In genomic region chr22:42283288-42284229, GRCh38 we compare ENCODE assay signal across 8 cellular contexts. TPM values are rescaled to one million over a fixed set of nuclear protein-coding genes. Genes with fewer than 3 reads are reported as not detected.
DNase-seq lines count a peak whose midpoint lies in the region; ATAC-seq and TF ChIP-seq lines count a peak whose summit lies in the region.

No MANE protein-coding gene starts in this region.

- TF ChIP-seq CTCF in esophagus muscularis mucosa (IDR thresholded peaks at IDR 0.05) (no peak), neutrophil (IDR thresholded peaks at IDR 0.05) (no peak)

- TF ChIP-seq POLR2A in esophagus muscularis mucosa (IDR thresholded peaks at IDR 0.05; ENCODE audit: low read depth), result no peak

- no peak for TF ChIP-seq EP300 in esophagus muscularis mucosa (IDR thresholded peaks at IDR 0.05)

- H3K36me3 ChIP-seq in esophagus muscularis mucosa (no peaks in the 10 kb centered on the region), neutrophil (no peaks in the 10 kb centered on the region)

- POLR2A ChIA-PET in activated CD4-positive, alpha-beta memory T cell treated with anti-CD3 and anti-CD28 coated beads for 36 hours (lab: Charles Lee), result no interaction called here

- CTCF ChIA-PET in activated CD4-positive, alpha-beta memory T cell treated with anti-CD3 and anti-CD28 coated beads for 36 hours (lab: Charles Lee), result no interaction called here

- no peak for ATAC-seq in HG02588 (IDR thresholded peaks at IDR 0.05; ENCODE audit: unreplicated experiment)

- peaks cover 3% of the 10 kb centered on the region for H3K27me3 Mint-ChIP-seq in activated CD4-positive, alpha-beta memory T cell treated with anti-CD3 and anti-CD28 coated beads for 36 hours

- peaks cover 27% of the 10 kb centered on the region for H3K4me1 Mint-ChIP-seq in activated CD4-positive, alpha-beta memory T cell treated with anti-CD3 and anti-CD28 coated beads for 36 hours (ENCODE audit: low read depth)

- peak overlapping the region; percentile 49 to 53 (median 50) for H3K4me3 ChIP-seq in esophagus muscularis mucosa
- H3K4me3 ChIP-seq in neutrophil (ENCODE audit: low read depth in 1 of 2, low read length in 1 of 2), result peak overlapping the region in 1 of 2 experiments; percentile 45

- H3K4me3 Mint-ChIP-seq in activated CD4-positive, alpha-beta memory T cell treated with anti-CD3 and anti-CD28 coated beads for 36 hours, result peak overlapping the region; percentile 60

- H3K27ac ChIP-seq in esophagus muscularis mucosa (replicated peaks in 1 of 4), result no peak overlapping the region
- peak overlapping the region; percentile 10 for H3K27ac ChIP-seq in neutrophil

- H3K4me1 ChIP-seq in esophagus muscularis mucosa, result peaks cover 4 to 26% (median 20%) of the 10 kb centered on the region in 4 donors
- H3K4me1 ChIP-seq in neutrophil (ENCODE audit: control insufficient read depth in 1 of 2, insufficient read depth in 1 of 2, low read depth in 1 of 2, low read length in 1 of 2), result peaks cover 10 to 26% of the 10 kb centered on the region in 2 experiments

- no peaks in the 10 kb centered on the region for H3K36me3 Mint-ChIP-seq in activated CD4-positive, alpha-beta memory T cell treated with anti-CD3 and anti-CD28 coated beads for 36 hours

- H3K9me3 ChIP-seq in esophagus muscularis mucosa (no peaks in the 10 kb centered on the region), neutrophil (no peaks in the 10 kb centered on the region)

- H3K27ac Mint-ChIP-seq in activated CD4-positive, alpha-beta memory T cell treated with anti-CD3 and anti-CD28 coated beads for 36 hours, result no peak overlapping the region

- intact Hi-C loops in activated CD4-positive, alpha-beta memory T cell treated with anti-CD3 and anti-CD28 coated beads for 36 hours (cut with micrococcal nuclease), result loop anchor here (10.0 kb wide), 1 partner anchor 161 kb away; no protein-coding TSS in a partner anchor
- intact Hi-C loops in esophagus muscularis mucosa (cut with DNase I), result no loop called here

- H3K27me3 ChIP-seq in esophagus muscularis mucosa (peaks cover 0 to 27% (median 0%) of the 10 kb centered on the region in 4 donors), neutrophil (peaks cover 89% of the 10 kb centered on the region)

- no peaks in the 10 kb centered on the region for H3K9me3 Mint-ChIP-seq in activated CD4-positive, alpha-beta memory T cell treated with anti-CD3 and anti-CD28 coated beads for 36 hours

- WGBS in esophagus muscularis mucosa, result 9% methylated on average over 54 of the region's 73 CpGs

- DNase-seq in GM03348 (ENCODE audit: low spot score), result peak; percentile 45
- DNase-seq in activated CD4-positive, alpha-beta memory T cell treated with anti-CD3 and anti-CD28 coated beads for 36 hours, result peak; percentile 72
- no peak for DNase-seq in esophagus muscularis mucosa (ENCODE audit: extremely low spot score)
- DNase-seq in Kasumi-1 (lab: John Stamatoyannopoulos, UW), result no peak
- no peak for DNase-seq in NCI-H345 (lab: John Stamatoyannopoulos, UW)
- DNase-seq in NCI-H1105 (lab: John Stamatoyannopoulos, UW), result no peak

RNA-seq across cellular contexts. Expression of gene TCF20, which starts 13.1 kb away (rescaled TPM):
- total RNA-seq in activated CD4-positive, alpha-beta memory T cell treated with anti-CD3 and anti-CD28 coated beads for 36 hours, result 10 to 100 TPM; 69.6 to 71.6 TPM
- total RNA-seq in esophagus muscularis mucosa, result 10 to 100 TPM; 24.9 to 48.2 (median 38.4) TPM

Comparison
In these comparisons a context has a peak if more than half of its experiments do, and no peak if none do; other contexts are left out.
1. DNase-seq: peak in GM03348 (single experiment) and activated CD4-positive, alpha-beta memory T cell treated with anti-CD3 and anti-CD28 coated beads for 36 hours (single experiment); none in esophagus muscularis mucosa (single experiment), Kasumi-1 (0 of 2), NCI-H345 (single experiment) and NCI-H1105 (single experiment).